12 cellular contexts compared by ENCODE assay signal in the genomic region with DNA sequence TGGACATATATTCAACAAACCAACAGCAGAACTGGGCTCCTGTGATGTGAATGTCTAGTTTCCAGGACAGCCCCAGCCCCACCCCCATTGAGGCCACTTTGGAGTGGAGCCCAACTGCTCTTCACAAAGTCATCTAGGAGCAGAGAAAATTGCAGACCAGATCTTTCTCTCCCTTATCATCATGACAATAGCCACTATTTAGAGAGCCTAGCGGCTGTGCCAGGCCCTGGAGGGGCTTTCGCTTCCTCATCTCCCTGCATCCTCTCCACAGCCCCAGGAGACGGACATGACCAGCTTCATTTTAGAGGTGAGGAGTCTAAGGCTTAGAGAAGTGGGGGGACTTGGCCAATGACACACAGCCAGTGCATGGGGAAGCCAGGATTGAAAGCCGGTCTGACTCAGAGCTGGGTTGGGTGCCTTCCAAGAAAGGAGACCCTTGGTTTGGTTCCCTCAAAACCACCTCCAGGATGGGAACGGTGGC. TPM values are rescaled to one million over a fixed set of nuclear protein-coding genes. Genes with fewer than 3 reads are reported as not detected.
A peak's percentile ranks its signal among the peaks of the same experiment; 100 is the strongest.
DNase-seq lines count a peak whose midpoint lies in the region; ATAC-seq, FAIRE-seq and TF ChIP-seq lines count a peak whose summit lies in the region.
"Had no signal": no experiment of that assay in that cellular context is flagged by ENCODE, and none has a peak within 500 bp of the region (broad histone marks: within the 10 kb centered on the region; RNA-seq: fewer than 3 reads in every experiment).

No MANE protein-coding gene starts in this region.

- 36 to 39% methylated on average over 3 to 5 of the region's 5 CpGs for WGBS in upper lobe of left lung, 2 donors

- CTCF ChIA-PET in activated naive CD4-positive, alpha-beta T cell treated with anti-CD3 and anti-CD28 coated beads for 36 hours (lab: Charles Lee): no interaction called here

- no peaks in the 10 kb centered on the region for H3K9me3 Mint-ChIP-seq in activated naive CD4-positive, alpha-beta T cell treated with anti-CD3 and anti-CD28 coated beads, Interleukin-2, amount 50 U/mL, for 72 hours
- no peaks in the 10 kb centered on the region for H3K9me3 Mint-ChIP-seq in activated naive CD4-positive, alpha-beta T cell treated with anti-CD3 and anti-CD28 coated beads for 36 hours
- H3K9me3 Mint-ChIP-seq: activated CD4-positive, alpha-beta memory T cell treated with anti-CD3 and anti-CD28 coated beads for 36 hours had no signal

- H3K9me3 ChIP-seq in kidney (ENCODE audit: control insufficient read depth in 1 of 2, low read length in 2 of 2): no peaks in the 10 kb centered on the region
- H3K9me3 ChIP-seq in upper lobe of left lung: no peaks in the 10 kb centered on the region
- H3K9me3 ChIP-seq: ascending aorta had no signal

- no peak for FAIRE-seq in kidney (lab: Jason Lieb, UNC)
- FAIRE-seq: GM12878 had no signal

- H3K27me3 Mint-ChIP-seq in activated naive CD4-positive, alpha-beta T cell treated with anti-CD3 and anti-CD28 coated beads for 36 hours (ENCODE audit: low read depth): no peaks in the 10 kb centered on the region
- H3K27me3 Mint-ChIP-seq: activated CD4-positive, alpha-beta memory T cell treated with anti-CD3 and anti-CD28 coated beads for 36 hours had no signal

- peak overlapping the region; percentile 41 to 97 for H3K9ac ChIP-seq in kidney (ENCODE audit: low read length in 2 of 2)

- TF ChIP-seq POLR2A in upper lobe of left lung (IDR thresholded peaks at IDR 0.05): no peak

- H3K36me3 Mint-ChIP-seq in activated naive CD4-positive, alpha-beta T cell treated with anti-CD3 and anti-CD28 coated beads, Interleukin-2, amount 50 U/mL, for 72 hours: no peaks in the 10 kb centered on the region
- H3K36me3 Mint-ChIP-seq in activated naive CD4-positive, alpha-beta T cell treated with anti-CD3 and anti-CD28 coated beads for 36 hours (ENCODE audit: low read depth): peaks cover 5% of the 10 kb centered on the region

- no peak for ATAC-seq in activated naive CD4-positive, alpha-beta T cell treated with anti-CD3 and anti-CD28 coated beads, Interleukin-2, amount 50 U/mL, for 72 hours
- ATAC-seq in upper lobe of left lung (ENCODE audit: low FRiP score in 2 of 2): no peak
- no peak for ATAC-seq in HG02678 (IDR thresholded peaks at IDR 0.05; ENCODE audit: unreplicated experiment)
- ATAC-seq in HG02885 (IDR thresholded peaks at IDR 0.05; ENCODE audit: poor library complexity, unreplicated experiment): no peak
- ATAC-seq: right cardiac atrium had no signal

- peak overlapping the region; percentile 15 to 81 for H3K27ac Mint-ChIP-seq in activated naive CD4-positive, alpha-beta T cell treated with anti-CD3 and anti-CD28 coated beads, Interleukin-2, amount 50 U/mL, for 72 hours
- no peak overlapping the region for H3K27ac Mint-ChIP-seq in activated naive CD4-positive, alpha-beta T cell treated with anti-CD3 and anti-CD28 coated beads for 36 hours
- H3K27ac Mint-ChIP-seq: activated CD4-positive, alpha-beta memory T cell treated with anti-CD3 and anti-CD28 coated beads for 36 hours had no signal

- H3K4me3 ChIP-seq in kidney (ENCODE audit: low read length in 2 of 2): peak overlapping the region; percentile 87 to 91
- peak overlapping the region in 3 of 4 donors; percentile 53 to 62 (median 54) for H3K4me3 ChIP-seq in upper lobe of left lung
- H3K4me3 ChIP-seq: ascending aorta, GM12878 had no signal

- TF ChIP-seq CTCF in kidney (IDR thresholded peaks at IDR 0.05; ENCODE audit: borderline replicate concordance, extremely low read depth, insufficient read depth) (no peak), upper lobe of left lung (IDR thresholded peaks at IDR 0.05) (no peak)

- peaks cover 3 to 24% of the 10 kb centered on the region in 2 donors for H3K36me3 ChIP-seq in kidney (ENCODE audit: control insufficient read depth in 1 of 2, insufficient read depth in 2 of 2, low read length in 2 of 2)
- H3K36me3 ChIP-seq in upper lobe of left lung: peaks cover 0 to 34% (median 29%) of the 10 kb centered on the region in 4 donors

- H3K4me1 ChIP-seq in kidney (ENCODE audit: control insufficient read depth in 1 of 2, insufficient read depth in 1 of 2, low read depth in 1 of 2, low read length in 2 of 2) (peaks cover 21 to 43% of the 10 kb centered on the region in 2 donors), upper lobe of left lung (peaks cover 17 to 74% (median 41%) of the 10 kb centered on the region in 4 donors)

- no peak for TF ChIP-seq EP300 in upper lobe of left lung (IDR thresholded peaks at IDR 0.05)

- DNase-seq in activated naive CD4-positive, alpha-beta T cell treated with anti-CD3 and anti-CD28 coated beads, Interleukin-2, amount 50 U/mL, for 72 hours (ENCODE audit: low spot score in 2 of 2): no peak
- no peak for DNase-seq in activated naive CD4-positive, alpha-beta T cell treated with anti-CD3 and anti-CD28 coated beads for 36 hours
- peak; percentile 57 for DNase-seq in astrocyte of the hippocampus (ENCODE audit: low read depth, low spot score)
- DNase-seq in kidney: no peak
- DNase-seq in upper lobe of left lung: no peak
- DNase-seq in activated naive CD4-positive, alpha-beta T cell treated with Interleukin-2 at 50 U/mL for 16 hours: no peak
- DNase-seq: activated CD4-positive, alpha-beta memory T cell treated with anti-CD3 and anti-CD28 coated beads for 36 hours had no signal

- H3K4me1 Mint-ChIP-seq in activated naive CD4-positive, alpha-beta T cell treated with anti-CD3 and anti-CD28 coated beads for 36 hours (ENCODE audit: low read depth): no peaks in the 10 kb centered on the region

- H3K27me3 ChIP-seq in upper lobe of left lung: no peaks in the 10 kb centered on the region
- H3K27me3 ChIP-seq: ascending aorta had no signal

- H3K27ac ChIP-seq in kidney (ENCODE audit: low read depth in 2 of 2, low read length in 2 of 2) (peak overlapping the region; percentile 90 to 94), upper lobe of left lung (peak overlapping the region; percentile 81 to 91 (median 88))
- H3K27ac ChIP-seq: ascending aorta had no signal

- no peak overlapping the region for H3K4me3 Mint-ChIP-seq in activated naive CD4-positive, alpha-beta T cell treated with anti-CD3 and anti-CD28 coated beads for 36 hours
- H3K4me3 Mint-ChIP-seq: activated CD4-positive, alpha-beta memory T cell treated with anti-CD3 and anti-CD28 coated beads for 36 hours had no signal

- intact Hi-C loops in activated naive CD4-positive, alpha-beta T cell treated with anti-CD3 and anti-CD28 coated beads for 36 hours (cut with micrococcal nuclease): no loop called here
- intact Hi-C loops in kidney (cut with DNase I): no loop called here

RNA-seq across cellular contexts. Expression of gene PRSS8, which starts 1.4 kb away (rescaled TPM):
- total RNA-seq in activated naive CD4-positive, alpha-beta T cell treated with anti-CD3 and anti-CD28 coated beads, Interleukin-2, amount 50 U/mL, for 72 hours: not detected
- total RNA-seq in activated naive CD4-positive, alpha-beta T cell treated with anti-CD3 and anti-CD28 coated beads for 36 hours: not detected
- total RNA-seq in kidney (64.6 TPM), upper lobe of left lung (100 to 1,000 TPM in 3 of 6 donors, 10 to 100 TPM in 3; 59.7 to 155 (median 109) TPM)
- polyA plus RNA-seq in kidney (ENCODE audit: insufficient read depth, low read depth, low replicate concordance): 187 TPM
- total RNA-seq: activated CD4-positive, alpha-beta memory T cell treated with anti-CD3 and anti-CD28 coated beads for 36 hours; ascending aorta had no signal

RNA-seq across cellular contexts. Expression of gene PRSS36, which starts 15.7 kb away (rescaled TPM):
- total RNA-seq in activated naive CD4-positive, alpha-beta T cell treated with anti-CD3 and anti-CD28 coated beads, Interleukin-2, amount 50 U/mL, for 72 hours: 1 to 10 TPM; 1.0 to 1.1 TPM
- total RNA-seq in activated naive CD4-positive, alpha-beta T cell treated with anti-CD3 and anti-CD28 coated beads for 36 hours: under 1 TPM; 0.93 to 0.99 TPM
- total RNA-seq in kidney (4.1 TPM), upper lobe of left lung (10 to 100 TPM in 2 of 6 donors, 1 to 10 TPM in 4; 1.4 to 61.8 (median 5.6) TPM)
- polyA plus RNA-seq in kidney (ENCODE audit: insufficient read depth, low read depth, low replicate concordance): 1.7 TPM

RNA-seq across cellular contexts. Expression of gene KAT8, which starts 16.7 kb away (rescaled TPM):
- 10 to 100 TPM; 57.8 to 88.5 TPM for total RNA-seq in activated naive CD4-positive, alpha-beta T cell treated with anti-CD3 and anti-CD28 coated beads, Interleukin-2, amount 50 U/mL, for 72 hours
- 10 to 100 TPM; 58.1 to 64.5 TPM for total RNA-seq in activated naive CD4-positive, alpha-beta T cell treated with anti-CD3 and anti-CD28 coated beads for 36 hours
- 83.8 TPM for total RNA-seq in kidney
- 40.9 TPM for polyA plus RNA-seq in kidney (ENCODE audit: insufficient read depth, low read depth, low replicate concordance)
- 100 to 1,000 TPM in 1 of 6 donors, 10 to 100 TPM in 5; 73.9 to 144 (median 83.6) TPM for total RNA-seq in upper lobe of left lung

RNA-seq across cellular contexts. Expression of gene BCKDK, which starts 25.9 kb away (rescaled TPM):
- total RNA-seq in activated naive CD4-positive, alpha-beta T cell treated with anti-CD3 and anti-CD28 coated beads, Interleukin-2, amount 50 U/mL, for 72 hours: 10 to 100 TPM; 18.3 to 61.0 TPM
- 10 to 100 TPM; 21.3 to 23.1 TPM for total RNA-seq in activated naive CD4-positive, alpha-beta T cell treated with anti-CD3 and anti-CD28 coated beads for 36 hours
- total RNA-seq in kidney (47.6 TPM), upper lobe of left lung (10 to 100 TPM; 23.2 to 64.4 (median 39.3) TPM)
- 70.6 TPM for polyA plus RNA-seq in kidney (ENCODE audit: insufficient read depth, low read depth, low replicate concordance)

RNA-seq across cellular contexts. Expression of gene VKORC1, which starts 39.5 kb away (rescaled TPM):
- 10 to 100 TPM; 41.4 to 91.4 TPM for total RNA-seq in activated naive CD4-positive, alpha-beta T cell treated with anti-CD3 and anti-CD28 coated beads, Interleukin-2, amount 50 U/mL, for 72 hours
- 10 to 100 TPM; 43.4 to 47.8 TPM for total RNA-seq in activated naive CD4-positive, alpha-beta T cell treated with anti-CD3 and anti-CD28 coated beads for 36 hours
- 84.7 TPM for total RNA-seq in kidney
- polyA plus RNA-seq in kidney (ENCODE audit: insufficient read depth, low read depth, low replicate concordance): 209 TPM
- total RNA-seq in upper lobe of left lung: 100 to 1,000 TPM in 1 of 6 donors, 10 to 100 TPM in 5; 37.7 to 105 (median 61.4) TPM

Comparison
In these comparisons a context has a peak if more than half of its experiments do, and no peak if none do; other contexts are left out.
1. RNA of gene PRSS8, which starts 1.4 kb away (total RNA-seq): 59.7 to 155 TPM in upper lobe of left lung and 64.6 TPM in kidney (single experiment); not detected in activated naive CD4-positive, alpha-beta T cell treated with anti-CD3 and anti-CD28 coated beads, Interleukin-2, amount 50 U/mL, for 72 hours and not detected in activated naive CD4-positive, alpha-beta T cell treated with anti-CD3 and anti-CD28 coated beads for 36 hours; every median in the first group is over 10 times any median in the second.